Comparison of ENCODE assay signal across 8 cellular contexts in the genomic region with DNA sequence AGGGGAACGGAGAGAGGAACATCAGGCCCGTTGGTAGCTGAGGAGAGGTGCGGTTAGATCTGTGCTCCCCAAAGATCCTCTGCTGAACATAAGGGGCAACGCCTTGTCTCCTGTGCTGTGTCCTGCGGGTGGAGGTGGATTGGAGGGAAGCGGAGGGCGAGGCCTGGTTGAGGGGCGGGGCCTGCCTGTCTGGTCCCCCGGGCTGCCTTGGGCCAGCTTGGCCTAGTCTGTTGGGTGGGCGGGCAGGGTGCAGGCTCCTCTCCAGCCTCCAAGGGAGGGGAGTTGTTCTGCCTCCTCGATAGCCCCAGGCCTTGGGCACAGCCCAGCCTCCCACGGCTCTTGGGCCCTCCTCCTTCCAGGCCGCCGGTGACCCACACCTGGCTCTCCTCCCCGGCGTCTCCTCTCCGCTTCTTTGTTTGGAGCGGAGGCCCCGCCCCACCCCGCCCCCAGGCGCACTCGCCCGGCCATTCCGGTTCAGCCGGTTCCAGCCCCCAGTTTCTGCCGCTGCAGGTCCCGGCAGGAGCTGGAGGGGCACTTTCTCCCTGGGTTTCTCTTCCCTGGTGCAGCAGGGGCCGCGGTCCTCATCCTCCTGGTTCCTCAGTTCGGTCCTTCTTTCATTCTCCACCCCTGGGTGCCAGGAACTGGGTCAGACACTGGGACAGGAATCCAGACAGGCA. TPM values are rescaled to one million over a fixed set of nuclear protein-coding genes. Genes with fewer than 3 reads are reported as not detected.
A peak's percentile ranks its signal among the peaks of the same experiment; 100 is the strongest.
DNase-seq lines count a peak whose midpoint lies in the region; ATAC-seq and TF ChIP-seq lines count a peak whose summit lies in the region.

No MANE protein-coding gene starts in this region.

- H3K4me3 ChIP-seq in brain microvascular endothelial cell (ENCODE audit: low read depth, low read length): peak overlapping the region; percentile 20
- no peak overlapping the region for H3K4me3 ChIP-seq in lower leg skin (ENCODE audit: low read depth, poor library complexity, severe bottlenecking)
- H3K4me3 ChIP-seq in urinary bladder (ENCODE audit: low read depth, low read length): peak overlapping the region; percentile 12
- no peak overlapping the region for H3K4me3 ChIP-seq in osteoblast (ENCODE audit: insufficient read depth, low read length)

- in situ Hi-C loops in brain microvascular endothelial cell (cut with HindIII; ENCODE audit: low pct_ligation_motif_present, low sequenced_read_pairs) (no loop called here), G401 (cut with HindIII; ENCODE audit: low sequenced_read_pairs) (no loop called here)

- H3K27me3 ChIP-seq in brain microvascular endothelial cell (replicated peaks) (no peaks in the 10 kb centered on the region), osteoblast (ENCODE audit: insufficient read depth, low read length) (no peaks in the 10 kb centered on the region)

- peaks cover 7% of the 10 kb centered on the region for H3K36me3 ChIP-seq in brain microvascular endothelial cell (replicated peaks)
- H3K36me3 ChIP-seq in urinary bladder (ENCODE audit: insufficient read depth): no peaks in the 10 kb centered on the region
- no peaks in the 10 kb centered on the region for H3K36me3 ChIP-seq in osteoblast (ENCODE audit: insufficient read depth, low read length)

- no peak for ATAC-seq in HG02610 (IDR thresholded peaks at IDR 0.05; ENCODE audit: unreplicated experiment)

- H2AFZ ChIP-seq in osteoblast (ENCODE audit: low read length): no peak overlapping the region

- no peak overlapping the region for H3K27ac ChIP-seq in brain microvascular endothelial cell
- H3K27ac ChIP-seq in urinary bladder (ENCODE audit: low read depth): peak overlapping the region; percentile 62
- H3K27ac ChIP-seq in osteoblast (ENCODE audit: low read depth, low read length): no peak overlapping the region

- no peak overlapping the region for H3K4me2 ChIP-seq in osteoblast (ENCODE audit: insufficient read depth, low read length)

- TF ChIP-seq POLR2A in lower leg skin (IDR thresholded peaks at IDR 0.05): no peak

- H3K79me2 ChIP-seq in osteoblast (ENCODE audit: insufficient read depth, low read length): no peaks in the 10 kb centered on the region

- intact Hi-C loops in lower leg skin (cut with DNase I; ENCODE audit: low total_unique reads): no loop called here

- H3K4me1 ChIP-seq in urinary bladder (ENCODE audit: insufficient read depth): peaks cover 4% of the 10 kb centered on the region
- no peaks in the 10 kb centered on the region for H3K4me1 ChIP-seq in osteoblast (ENCODE audit: insufficient read depth, low read length)

- 18 to 20% methylated on average over 19 to 30 of the region's 30 CpGs for WGBS in lower leg skin, 2 donors
- WGBS in urinary bladder: 24% methylated on average over 30 of the region's 30 CpGs

- no peaks in the 10 kb centered on the region for H4K20me1 ChIP-seq in osteoblast (ENCODE audit: insufficient read depth, low read length)

- DNase-seq in COLO668 (lab: John Stamatoyannopoulos, UW; ENCODE audit: unreplicated experiment): peak; percentile 99
- DNase-seq in NCI-H1105 treated with DMSO at 0.1 percent for 48 hours (lab: John Stamatoyannopoulos, UW): peak; percentile 92
- no peak for DNase-seq in brain microvascular endothelial cell
- DNase-seq in lower leg skin (ENCODE audit: low spot score in 2 of 2): peak; percentile 77 to 93
- DNase-seq in osteoblast (ENCODE audit: insufficient read length, low spot score, missing footprints): no peak
- DNase-seq in G401 (ENCODE audit: low spot score): no peak

- TF ChIP-seq CTCF in brain microvascular endothelial cell (IDR thresholded peaks at IDR 0.05; ENCODE audit: low read depth, low read length, missing control alignments) (no peak), lower leg skin (IDR thresholded peaks at IDR 0.05) (no peak), osteoblast (IDR thresholded peaks at IDR 0.05; ENCODE audit: extremely low read depth, low read depth, low read length) (no peak)

- H3K9me3 ChIP-seq in osteoblast (ENCODE audit: low read depth, low read length): no peaks in the 10 kb centered on the region

RNA-seq across cellular contexts. Expression of a gene that starts 19.4 kb away (rescaled TPM):
- total RNA-seq in lower leg skin (100 to 1,000 TPM; 204 to 236 (median 231) TPM), urinary bladder (48.7 TPM), osteoblast (12.1 and 13.0 TPM in 2 replicates)
- 66.3 TPM for polyA plus RNA-seq in urinary bladder
- 46.6 and 61.3 TPM in 2 replicates for total RNA-seq in G401 (2014; rRNA removed; shearing (Covaris generic))

Comparison
In these comparisons a context has a peak if more than half of its experiments do, and no peak if none do; other contexts are left out.
1. DNase-seq: peak in COLO668 (single experiment), NCI-H1105 treated with DMSO at 0.1 percent for 48 hours (single experiment) and lower leg skin (2 of 2); none in brain microvascular endothelial cell (single experiment), osteoblast (single experiment) and G401 (single experiment).
2. H3K4me3 ChIP-seq: peak in brain microvascular endothelial cell (single experiment) and urinary bladder (single experiment); none in lower leg skin (single experiment) and osteoblast (single experiment).